ENCODE assay signal across 8 cellular contexts in the genomic region with DNA sequence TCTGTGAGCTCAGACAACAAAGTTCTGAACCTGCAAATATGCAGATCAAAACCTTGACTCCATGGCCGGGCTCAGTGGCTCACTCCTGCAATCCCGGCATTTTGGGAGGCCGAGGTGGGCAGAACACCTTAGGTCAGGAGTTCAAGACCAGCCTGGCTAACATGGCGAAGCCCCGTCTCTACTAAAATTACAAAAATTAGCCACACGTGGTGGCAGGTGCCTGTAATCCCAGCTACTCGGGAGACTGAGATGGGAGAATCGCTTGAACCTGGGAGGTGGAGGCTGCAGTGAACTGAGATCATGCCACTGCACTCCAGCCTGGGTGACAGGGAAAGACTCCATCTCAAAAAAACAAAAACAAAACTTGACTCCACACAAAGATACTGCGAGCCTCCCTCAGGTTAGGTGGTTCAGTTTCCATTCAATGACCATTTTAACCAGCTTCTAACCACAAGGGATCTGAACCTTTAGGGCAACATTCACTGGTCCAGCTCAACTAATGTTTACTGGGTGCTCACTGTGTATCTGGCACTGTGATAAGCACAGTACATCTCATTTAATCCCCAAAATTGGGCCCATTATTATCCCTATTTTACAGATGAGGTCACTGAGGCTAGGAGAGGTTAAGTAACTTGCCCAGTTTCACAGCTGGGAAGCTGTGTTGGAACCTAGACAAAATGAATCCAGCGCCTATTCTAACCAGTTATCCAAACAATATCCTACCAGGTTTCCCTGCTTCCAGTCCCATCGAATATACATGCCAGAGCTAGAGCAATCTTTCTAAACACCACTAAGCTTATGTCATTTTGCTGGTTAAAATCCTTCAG. TPM values are rescaled to one million over a fixed set of nuclear protein-coding genes. Genes with fewer than 3 reads are reported as not detected.
DNase-seq lines count a peak whose midpoint lies in the region; ATAC-seq, FAIRE-seq and TF ChIP-seq lines count a peak whose summit lies in the region.

No MANE protein-coding gene starts in this region.

- no peak overlapping the region for H2AFZ ChIP-seq in GM12878 (ENCODE audit: control insufficient read depth, low read depth, low read length)

- TF ChIP-seq POLR2A in GM12878 (IDR thresholded peaks at IDR 0.05; ENCODE audit: low read depth, low read length) (no peak), thyroid gland (IDR thresholded peaks at IDR 0.05) (no peak)

- H3K4me2 ChIP-seq in GM12878 (ENCODE audit: control insufficient read depth, insufficient read depth), result peak overlapping the region; percentile 94

- H3K9me3 ChIP-seq in HUES48 (ENCODE audit: control insufficient read depth, insufficient read depth, low read length) (no peaks in the 10 kb centered on the region), GM12878 (replicated peaks; ENCODE audit: control insufficient read depth, insufficient read depth, low read length) (no peaks in the 10 kb centered on the region), thyroid gland (no peaks in the 10 kb centered on the region)

- peak overlapping the region; percentile 99 for H3K27ac Mint-ChIP-seq in memory B cell

- H3K4me1 Mint-ChIP-seq in memory B cell, result peaks cover 29% of the 10 kb centered on the region

- in situ Hi-C loops in GM12878 (cut with MboI), result no loop called here

- CTCF ChIA-PET in GM12878 (lab: Yijun Ruan, JAX), result interaction anchor here (0.6 to 7.2 kb wide), 7 partner anchors 13 to 516 kb away, joined by 3 to 49 read pairs (median 5); no protein-coding TSS in a partner anchor

- no peaks in the 10 kb centered on the region for H3K27me3 ChIP-seq in HUES48 (ENCODE audit: control insufficient read depth, insufficient read depth, low read length)
- no peaks in the 10 kb centered on the region for H3K27me3 ChIP-seq in GM12878 (replicated peaks in 1 of 2; ENCODE audit: control insufficient read depth in 2 of 2, insufficient read depth in 2 of 2, low read length in 1 of 2)
- H3K27me3 ChIP-seq in thyroid gland, result no peaks in the 10 kb centered on the region

- no peak overlapping the region for H3K27ac ChIP-seq in HUES48 (ENCODE audit: low read depth, low read length)
- peak overlapping the region; percentile 27 for H3K27ac ChIP-seq in GM12878 (ENCODE audit: control insufficient read depth, insufficient read depth)
- H3K27ac ChIP-seq in thyroid gland, result peak overlapping the region in 1 of 3 donors; percentile 98

- peaks cover 15% of the 10 kb centered on the region; the same call in 1 of the 2 replicates for H4K20me1 ChIP-seq in GM12878 (ENCODE audit: control insufficient read depth, insufficient read depth)

- 11% methylated on average over 11 of the region's 11 CpGs for WGBS in GM12878 (ENCODE audit: insufficient coverage, insufficient replicate concordance, low lambda C conversion rate, missing lambda C conversion rate)
- WGBS in thyroid gland, 2 donors, result 71 to 81% methylated on average over 10 to 11 of the region's 11 CpGs

- intact Hi-C loops in GM12878 (cut with micrococcal nuclease; ENCODE audit: unreplicated experiment) (no loop called here), thyroid gland (cut with DNase I) (no loop called here)

- H3K36me3 Mint-ChIP-seq in memory B cell, result peaks cover 28% of the 10 kb centered on the region

- H3K27me3 Mint-ChIP-seq in memory B cell, result no peaks in the 10 kb centered on the region

- no TSS peak for BruUV-seq in GM12878 (replicated peaks; lab: Mats Ljungman, UMichigan)

- SMC1A ChIA-PET in GM12878 (lab: Charles Lee; ENCODE audit: uncharacterized antibody, unreplicated experiment), result interaction anchor here (1.1 to 2.9 kb wide), 4 partner anchors 16 to 261 kb away, joined by 3 to 10 read pairs (median 7); a partner anchor contains a TSS

- H3K4me1 ChIP-seq in HUES48 (ENCODE audit: control insufficient read depth, insufficient read depth, low read length), result peaks cover 11% of the 10 kb centered on the region; the same call in 1 of the 2 replicates
- no peaks in the 10 kb centered on the region for H3K4me1 ChIP-seq in GM12878 (ENCODE audit: control insufficient read depth, insufficient read depth, low read length)
- peaks cover 8 to 15% of the 10 kb centered on the region in 2 donors for H3K4me1 ChIP-seq in thyroid gland

- no peak for FAIRE-seq in GM12878 (lab: Jason Lieb, UNC)

- TF ChIP-seq CTCF in AG09309 (IDR thresholded peaks at IDR 0.05; ENCODE audit: control insufficient read depth, insufficient read depth, low read depth, low read length, missing control alignments) (no peak), GM12878 (IDR thresholded peaks at IDR 0.05 in 2 of 3, conservative IDR thresholded peaks at IDR 0.05 in 1 of 3; ENCODE audit: control insufficient read depth in 2 of 3, extremely low read depth in 1 of 3, insufficient read depth in 1 of 3, low read depth in 3 of 3, low read length in 3 of 3) (no peak), thyroid gland (IDR thresholded peaks at IDR 0.05) (no peak), omental fat pad (IDR thresholded peaks at IDR 0.05) (no peak)

- TF ChIP-seq RAD21 in GM12878 (IDR thresholded peaks at IDR 0.05; ENCODE audit: insufficient read depth, low read depth, low read length), result no peak

- RAD21 ChIA-PET in GM12878 (lab: Charles Lee; ENCODE audit: unreplicated experiment), result no interaction called here

- POLR2A ChIA-PET in GM12878 (lab: Charles Lee), result interaction anchor here (0.6 to 3.0 kb wide), 4 partner anchors 17 to 220 kb away, joined by 3 to 26 read pairs (median 8); a partner anchor contains a TSS

- TF ChIP-seq EP300 in GM12878 (IDR thresholded peaks at IDR 0.05; ENCODE audit: borderline replicate concordance in 1 of 2, control insufficient read depth in 1 of 2, low read depth in 2 of 2, low read length in 2 of 2), result no peak

- H3K9me3 Mint-ChIP-seq in memory B cell, result no peaks in the 10 kb centered on the region

- peak overlapping the region; percentile 21 for H3K4me3 Mint-ChIP-seq in memory B cell

- DNase-seq in AG09309 (ENCODE audit: low read depth) (no peak), GM12878 (ENCODE audit: low read depth, low spot score) (no peak), memory B cell (ENCODE audit: low spot score in 2 of 2) (no peak), COLO829 (ENCODE audit: low spot score) (no peak), thyroid gland (no peak), omental fat pad (ENCODE audit: low spot score) (no peak), COR-L47 (lab: John Stamatoyannopoulos, UW) (no peak)

- H3K9ac ChIP-seq in HUES48 (ENCODE audit: low read depth, low read length) (peak overlapping the region; percentile 100), GM12878 (ENCODE audit: control insufficient read depth, insufficient read depth, low read length) (peak overlapping the region; percentile 99)

- H3K4me3 ChIP-seq in AG09309 (ENCODE audit: control insufficient read depth, low read depth, low read length) (peak overlapping the region; percentile 69), HUES48 (ENCODE audit: low read depth, low read length) (peak overlapping the region; percentile 98), GM12878 (peak overlapping the region; percentile 91), thyroid gland (replicated peaks in 1 of 3) (peak overlapping the region in 1 of 3 donors; percentile 69)

- ATAC-seq in GM12878 (no peak), memory B cell (ENCODE audit: low read depth) (no peak), omental fat pad (ENCODE audit: low FRiP score) (no peak)

- H3K79me2 ChIP-seq in GM12878 (ENCODE audit: control insufficient read depth, insufficient read depth, low read length), result peaks cover 56% of the 10 kb centered on the region

- peaks cover 54% of the 10 kb centered on the region for H3K36me3 ChIP-seq in HUES48 (ENCODE audit: control insufficient read depth, insufficient read depth, low read length)
- H3K36me3 ChIP-seq in GM12878 (ENCODE audit: control insufficient read depth in 2 of 2, insufficient read depth in 2 of 2, low read length in 1 of 2), result peaks cover 9 to 47% of the 10 kb centered on the region in 2 experiments
- H3K36me3 ChIP-seq in thyroid gland, result peaks cover 30 to 37% of the 10 kb centered on the region in 2 donors

RNA-seq across cellular contexts. Expression of a gene that starts 1.8 kb away (rescaled TPM):
- total RNA-seq in GM12878 (2013; cell fraction: nucleolus; rRNA removed), result 14.2 and 17.7 TPM in 2 replicates
- 493 and 522 TPM in 2 replicates for total RNA-seq in GM12878 (2014; rRNA removed)
- total RNA-seq in GM12878 (2014; rRNA removed; fragmentation: Illumina TruSeq; extraction: Trizol), result 247 and 263 TPM in 2 replicates
- 429 and 437 TPM in 2 replicates for total RNA-seq in GM12878 (2021)
- 70.4 TPM for polyA plus RNA-seq in GM12878 (2011; ENCODE audit: low read depth)
- polyA plus RNA-seq in GM12878 (2011; rRNA removed), result 181 and 303 TPM in 2 replicates
- 334 and 484 TPM in 2 replicates for polyA plus RNA-seq in GM12878 (2011; cell fraction: cytosol; rRNA removed)
- polyA plus RNA-seq in GM12878 (2011; cell fraction: nucleus; rRNA removed), result 267 and 280 TPM in 2 replicates
- polyA plus RNA-seq in GM12878 (2012), result 193 and 201 TPM in 2 replicates
- polyA plus RNA-seq in GM12878 (2014; fragmentation: Illumina TruSeq; extraction: Trizol), result 86.2 and 193 TPM in 2 replicates
- 100 to 1,000 TPM in 1 of 2 experiments, 10 to 100 TPM in 1; 15.0 to 108 TPM for polyA plus RNA-seq in GM12878 (2014; fragmentation: Nextera tagmentation; extraction: Ambion mirVana)
- 593 TPM in 2 replicates for polyA plus RNA-seq in GM12878 (2014; rRNA removed)
- 100 to 1,000 TPM; 555 to 571 TPM for polyA plus RNA-seq in GM12878 (2016; fragmentation: Nextera tagmentation; extraction: Ambion mirVana)
- 55.7 and 127 TPM in 2 replicates for polyA minus RNA-seq in GM12878 (2011; rRNA and poly(A)+ RNA removed)
- polyA minus RNA-seq in GM12878 (2011; cell fraction: cytosol; rRNA and poly(A)+ RNA removed), result 42.8 and 50.0 TPM in 2 replicates
- 25.0 and 36.3 TPM in 2 replicates for polyA minus RNA-seq in GM12878 (2011; cell fraction: nucleus; rRNA and poly(A)+ RNA removed)
- 100 to 1,000 TPM; 119 to 176 (median 133) TPM for total RNA-seq in thyroid gland
- total RNA-seq in omental fat pad, result 100 to 1,000 TPM; 119 to 267 (median 170) TPM

RNA-seq across cellular contexts. Expression of a gene that starts 39.9 kb away (rescaled TPM):
- 21.4 and 22.1 TPM in 2 replicates for total RNA-seq in GM12878 (2013; cell fraction: nucleolus; rRNA removed)
- total RNA-seq in GM12878 (2014; rRNA removed) (8.0 and 8.2 TPM in 2 replicates), GM12878 (2014; rRNA removed; fragmentation: Illumina TruSeq; extraction: Trizol) (9.8 and 10.0 TPM in 2 replicates), GM12878 (2021) (9.4 and 10.3 TPM in 2 replicates), thyroid gland (10 to 100 TPM; 11.0 to 16.3 (median 14.2) TPM), omental fat pad (10 to 100 TPM in 1 of 4 donors, 1 to 10 TPM in 3; 6.8 to 14.8 (median 8.4) TPM)
- polyA plus RNA-seq in GM12878 (2011; ENCODE audit: low read depth), result 5.2 TPM
- polyA plus RNA-seq in GM12878 (2011; rRNA removed) (10.9 and 11.1 TPM in 2 replicates), GM12878 (2014; fragmentation: Illumina TruSeq; extraction: Trizol) (9.9 and 17.7 TPM in 2 replicates), GM12878 (2014; fragmentation: Nextera tagmentation; extraction: Ambion mirVana) (1 to 10 TPM; 1.3 to 3.3 TPM), GM12878 (2014; rRNA removed) (8.3 and 8.7 TPM in 2 replicates), GM12878 (2016; fragmentation: Nextera tagmentation; extraction: Ambion mirVana) (10 to 100 TPM in 1 of 2 experiments, 1 to 10 TPM in 1; 8.0 to 10.9 TPM)
- 7.1 and 8.7 TPM in 2 replicates for polyA plus RNA-seq in GM12878 (2011; cell fraction: cytosol; rRNA removed)
- polyA plus RNA-seq in GM12878 (2011; cell fraction: nucleus; rRNA removed), result 16.3 and 20.3 TPM in 2 replicates
- 5.2 and 7.0 TPM in 2 replicates for polyA plus RNA-seq in GM12878 (2012)
- 13.4 and 16.8 TPM in 2 replicates for polyA minus RNA-seq in GM12878 (2011; rRNA and poly(A)+ RNA removed)
- polyA minus RNA-seq in GM12878 (2011; cell fraction: cytosol; rRNA and poly(A)+ RNA removed), result 6.2 and 8.0 TPM in 2 replicates
- polyA minus RNA-seq in GM12878 (2011; cell fraction: nucleus; rRNA and poly(A)+ RNA removed), result 8.6 and 10.2 TPM in 2 replicates
